9 cellular contexts compared by ENCODE assay signal in the genomic region with DNA sequence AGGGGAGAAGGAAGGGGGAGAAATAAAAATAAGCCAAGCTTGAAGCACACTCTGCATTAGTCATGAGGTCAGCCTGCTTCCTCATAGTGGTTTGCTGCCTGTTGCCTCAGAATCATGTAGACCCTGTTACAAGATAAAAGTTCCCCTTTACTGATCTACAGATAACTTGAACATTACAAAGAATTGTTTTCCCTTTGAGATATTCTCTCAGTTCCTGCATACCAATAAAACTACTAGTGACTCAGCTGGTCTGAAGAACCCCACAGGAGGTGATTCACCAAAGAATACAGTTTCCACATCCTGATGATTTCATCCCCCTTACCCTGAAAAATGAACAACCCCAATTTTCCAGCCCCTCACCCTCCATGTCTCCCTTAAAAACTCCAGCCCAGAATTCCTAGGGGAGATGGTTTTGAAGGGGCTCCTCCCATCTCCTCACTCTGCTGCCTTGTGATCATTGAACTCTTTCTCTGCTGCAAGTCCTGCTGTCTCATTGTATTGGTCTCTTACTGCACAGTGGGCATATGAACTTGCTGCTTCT. TPM values are rescaled to one million over a fixed set of nuclear protein-coding genes. Genes with fewer than 3 reads are reported as not detected.
DNase-seq lines count a peak whose midpoint lies in the region; ATAC-seq, FAIRE-seq and TF ChIP-seq lines count a peak whose summit lies in the region.
"Had no signal": no experiment of that assay in that cellular context is flagged by ENCODE, and none has a peak within 500 bp of the region (broad histone marks: within the 10 kb centered on the region; RNA-seq: fewer than 3 reads in every experiment).

No MANE protein-coding gene starts in this region.

- TF ChIP-seq RAD21 in HepG2 (CRISPR knock-in tag; IDR thresholded peaks at IDR 0.05): no peak

- no peaks in the 10 kb centered on the region for H3K36me3 Mint-ChIP-seq in stimulated activated memory B cell treated with anti-CD40 and anti-IgM and Interleukin-4, amounts not matched to agents 10 μg/mL and 1 μg/mL and 100 μg/mL, for 72 hours

- DNase-seq in right lobe of liver (no peak), HepG2 (ENCODE audit: low spot score) (no peak), RWPE2 (ENCODE audit: low spot score) (peak; percentile 67), epithelial cell of proximal tubule (ENCODE audit: low read depth) (peak; percentile 93), COLO668 (lab: John Stamatoyannopoulos, UW; ENCODE audit: unreplicated experiment) (no peak), NCI-H526 treated with DMSO at 0.1 percent for 48 hours (lab: John Stamatoyannopoulos, UW) (no peak)
- DNase-seq in stimulated activated naive CD8-positive, alpha-beta T cell treated with anti-CD3 and anti-CD28 coated beads, Interleukin-15, amount 100 ng/mL, for 72 hours: peak; percentile 17 to 50

- POLR2A ChIA-PET in HepG2 (lab: Yijun Ruan, JAX): no interaction called here

- H3K36me3 ChIP-seq in right lobe of liver (no peaks in the 10 kb centered on the region), HepG2 (replicated peaks in 1 of 2; ENCODE audit: control insufficient read depth in 1 of 2, insufficient read depth in 2 of 2, low read length in 2 of 2) (no peaks in the 10 kb centered on the region), RWPE2 (ENCODE audit: low read depth) (no peaks in the 10 kb centered on the region)

- TF ChIP-seq CTCF in right lobe of liver (IDR thresholded peaks at IDR 0.05): no peak
- no peak for TF ChIP-seq CTCF in HepG2 (CRISPR knock-in tag; IDR thresholded peaks at IDR 0.05)
- TF ChIP-seq CTCF in RWPE2 (IDR thresholded peaks at IDR 0.05; ENCODE audit: poor library complexity, severe bottlenecking): no peak
- TF ChIP-seq CTCF in epithelial cell of proximal tubule (conservative IDR thresholded peaks at IDR 0.05; ENCODE audit: low read depth, low read length): no peak

- no peak for TF ChIP-seq EP300 in HepG2 (IDR thresholded peaks at IDR 0.05; ENCODE audit: low read depth in 2 of 2, low read length in 2 of 2)
- no peak for TF ChIP-seq EP300 in HepG2 (CRISPR knock-in tag; IDR thresholded peaks at IDR 0.05; ENCODE audit: borderline replicate concordance)

- H3K4me3 ChIP-seq in right lobe of liver: no peak overlapping the region
- H3K4me3 ChIP-seq in HepG2 (replicated peaks in 1 of 3; ENCODE audit: insufficient read depth in 1 of 3, low read depth in 2 of 3, low read length in 3 of 3): no peak overlapping the region
- no peak overlapping the region for H3K4me3 ChIP-seq in RWPE2 (ENCODE audit: severe bottlenecking)
- H3K4me3 ChIP-seq in epithelial cell of proximal tubule (ENCODE audit: low read depth, low read length): no peak overlapping the region

- no TSS peak for BruUV-seq in HepG2 (replicated peaks; lab: Mats Ljungman, UMichigan)

- in situ Hi-C loops in HepG2 (cut with HindIII; ENCODE audit: extremely low pct_ligation_motif_present, low pct_unique_long_range_greater_than_20kb): no loop called here

- H3K27ac ChIP-seq in right lobe of liver (no peak overlapping the region), HepG2 (ENCODE audit: extremely low read length, insufficient read depth, low read length) (no peak overlapping the region), RWPE2 (ENCODE audit: poor library complexity, severe bottlenecking) (peak overlapping the region; percentile 99)
- H3K27ac ChIP-seq: parathyroid adenoma had no signal

- peaks cover 16% of the 10 kb centered on the region for H3K27me3 Mint-ChIP-seq in stimulated activated naive CD8-positive, alpha-beta T cell treated with anti-CD3 and anti-CD28 coated beads, Interleukin-15, amount 100 ng/mL, for 72 hours
- H3K27me3 Mint-ChIP-seq in stimulated activated memory B cell treated with anti-CD40 and anti-IgM and Interleukin-4, amounts not matched to agents 10 μg/mL and 1 μg/mL and 100 μg/mL, for 72 hours: no peaks in the 10 kb centered on the region

- H3K9ac ChIP-seq in HepG2 (ENCODE audit: insufficient read depth, low read depth, low read length): no peak overlapping the region
- H3K9ac ChIP-seq: parathyroid adenoma had no signal

- intact Hi-C loops in right lobe of liver (cut with DNase I) (no loop called here), HepG2 (cut with micrococcal nuclease; ENCODE audit: unreplicated experiment) (no loop called here)

- no peak for FAIRE-seq in HepG2 (lab: Jason Lieb, UNC)

- ATAC-seq in right lobe of liver (peak in 3 of 4 donors; percentile 30 to 56 (median 35)), HepG2 (no peak), RWPE2 (ENCODE audit: low read depth) (peak; percentile 94)
- ATAC-seq in stimulated activated naive CD8-positive, alpha-beta T cell treated with anti-CD3 and anti-CD28 coated beads, Interleukin-15, amount 100 ng/mL, for 72 hours: peak; percentile 99
- ATAC-seq in stimulated activated memory B cell treated with anti-CD40 and anti-IgM and Interleukin-4, amounts not matched to agents 10 μg/mL and 1 μg/mL and 100 μg/mL, for 72 hours: no peak

- H3K79me2 ChIP-seq in HepG2 (ENCODE audit: insufficient read depth, low read length): no peaks in the 10 kb centered on the region
- H3K79me2 ChIP-seq: parathyroid adenoma had no signal

- CTCF ChIA-PET in HepG2 (lab: Yijun Ruan, JAX; ENCODE audit: low intra/inter-chr PET ratio, low total read pairs): no interaction called here

- H3K4me1 ChIP-seq in right lobe of liver (no peaks in the 10 kb centered on the region), HepG2 (ENCODE audit: insufficient read depth, low read length) (no peaks in the 10 kb centered on the region), RWPE2 (ENCODE audit: insufficient read depth, poor library complexity, severe bottlenecking) (peaks cover 40% of the 10 kb centered on the region)
- H3K4me1 ChIP-seq: parathyroid adenoma had no signal

- H3K27me3 ChIP-seq in right lobe of liver (no peaks in the 10 kb centered on the region), HepG2 (ENCODE audit: control insufficient read depth in 1 of 2, insufficient read depth in 2 of 2, low read length in 2 of 2) (no peaks in the 10 kb centered on the region; a peak in 1 of 5 replicates), RWPE2 (ENCODE audit: insufficient read depth, poor library complexity, severe bottlenecking) (no peaks in the 10 kb centered on the region)

- peaks cover 17% of the 10 kb centered on the region for H3K4me1 Mint-ChIP-seq in stimulated activated naive CD8-positive, alpha-beta T cell treated with anti-CD3 and anti-CD28 coated beads, Interleukin-15, amount 100 ng/mL, for 72 hours
- no peaks in the 10 kb centered on the region for H3K4me1 Mint-ChIP-seq in stimulated activated memory B cell treated with anti-CD40 and anti-IgM and Interleukin-4, amounts not matched to agents 10 μg/mL and 1 μg/mL and 100 μg/mL, for 72 hours

- no peaks in the 10 kb centered on the region for H4K20me1 ChIP-seq in HepG2 (ENCODE audit: insufficient read depth, low read length)

- no peak overlapping the region for H3K4me2 ChIP-seq in HepG2 (ENCODE audit: low read depth, low read length)

- TF ChIP-seq POLR2A in right lobe of liver (IDR thresholded peaks at IDR 0.05) (no peak), HepG2 (IDR thresholded peaks at IDR 0.05; ENCODE audit: insufficient read depth in 1 of 2, low read depth in 2 of 2, low read length in 2 of 2) (no peak)

- H3K9me3 ChIP-seq in right lobe of liver (no peaks in the 10 kb centered on the region), HepG2 (ENCODE audit: low read length) (peaks cover 20% of the 10 kb centered on the region), RWPE2 (ENCODE audit: severe bottlenecking) (no peaks in the 10 kb centered on the region)

- H3K9me3 Mint-ChIP-seq in stimulated activated naive CD8-positive, alpha-beta T cell treated with anti-CD3 and anti-CD28 coated beads, Interleukin-15, amount 100 ng/mL, for 72 hours: peaks cover 10 to 17% of the 10 kb centered on the region in 2 donors
- H3K9me3 Mint-ChIP-seq in stimulated activated memory B cell treated with anti-CD40 and anti-IgM and Interleukin-4, amounts not matched to agents 10 μg/mL and 1 μg/mL and 100 μg/mL, for 72 hours: peaks cover 17% of the 10 kb centered on the region

- no peak overlapping the region for H3K4me3 Mint-ChIP-seq in stimulated activated naive CD8-positive, alpha-beta T cell treated with anti-CD3 and anti-CD28 coated beads, Interleukin-15, amount 100 ng/mL, for 72 hours
- no peak overlapping the region for H3K4me3 Mint-ChIP-seq in stimulated activated memory B cell treated with anti-CD40 and anti-IgM and Interleukin-4, amounts not matched to agents 10 μg/mL and 1 μg/mL and 100 μg/mL, for 72 hours

- no peak overlapping the region for H2AFZ ChIP-seq in HepG2 (ENCODE audit: low read length)
- H2AFZ ChIP-seq: parathyroid adenoma had no signal

- H3K27ac Mint-ChIP-seq in stimulated activated naive CD8-positive, alpha-beta T cell treated with anti-CD3 and anti-CD28 coated beads, Interleukin-15, amount 100 ng/mL, for 72 hours: peak overlapping the region in 1 of 2 donors; percentile 95
- no peak overlapping the region for H3K27ac Mint-ChIP-seq in stimulated activated memory B cell treated with anti-CD40 and anti-IgM and Interleukin-4, amounts not matched to agents 10 μg/mL and 1 μg/mL and 100 μg/mL, for 72 hours

TF ChIP-seq in HepG2, 621 proteins besides CTCF, POLR2A, EP300 and RAD21 (continues in another document):
- TF ChIP-seq RARA (CRISPR knock-in tag; IDR thresholded peaks at IDR 0.05): no peak

RNA-seq across cellular contexts. Expression of gene NRP1, which starts 31.5 kb away (rescaled TPM):
- total RNA-seq in right lobe of liver (10 to 100 TPM; 14.7 to 61.7 (median 29.5) TPM), HepG2 (2016; rRNA removed; fragmentation: Illumina TruSeq; extraction: Trizol) (3.7 and 5.8 TPM in 2 replicates), epithelial cell of proximal tubule (62.7 and 89.4 TPM in 2 replicates)
- total RNA-seq in HepG2 (2016; cell fraction: cytosol; rRNA removed; fragmentation: Illumina TruSeq; extraction: Trizol; ENCODE audit: low read depth): 0.40 and 0.62 TPM in 2 replicates
- 2.3 and 7.2 TPM in 2 replicates for total RNA-seq in HepG2 (2016; cell fraction: insoluble cytoplasmic fraction; rRNA removed; fragmentation: Illumina TruSeq; extraction: Trizol)
- total RNA-seq in HepG2 (2016; cell fraction: membrane; rRNA removed; fragmentation: Illumina TruSeq; extraction: Trizol): 1.4 and 1.5 TPM in 2 replicates
- 8.7 and 10.3 TPM in 2 replicates for total RNA-seq in HepG2 (2016; cell fraction: nucleus; rRNA removed; fragmentation: Illumina TruSeq; extraction: Trizol)
- polyA plus RNA-seq in HepG2 (2011; rRNA removed): 5.3 and 5.8 TPM in 2 replicates
- 3.6 and 4.6 TPM in 2 replicates for polyA plus RNA-seq in HepG2 (2011; cell fraction: cytosol; rRNA removed)
- polyA plus RNA-seq in HepG2 (2011; cell fraction: nucleus; rRNA removed): 7.4 and 8.5 TPM in 2 replicates
- 7.2 and 14.9 TPM in 2 replicates for polyA plus RNA-seq in HepG2 (2012)
- 0.29 and 0.38 TPM in 2 replicates for polyA plus RNA-seq in HepG2 (2016; cell fraction: cytosol; fragmentation: Illumina TruSeq; extraction: Trizol; ENCODE audit: low read depth)
- polyA plus RNA-seq in HepG2 (2016; cell fraction: insoluble cytoplasmic fraction; fragmentation: Illumina TruSeq; extraction: Trizol; ENCODE audit: low read depth): 2.2 and 2.4 TPM in 2 replicates
- polyA plus RNA-seq in HepG2 (2016; cell fraction: membrane; fragmentation: Illumina TruSeq; extraction: Trizol; ENCODE audit: low read depth): 0.31 and 0.57 TPM in 2 replicates
- 6.3 and 7.6 TPM in 2 replicates for polyA plus RNA-seq in HepG2 (2016; cell fraction: nucleus; fragmentation: Illumina TruSeq; extraction: Trizol; ENCODE audit: insufficient read depth, low read depth)
- 10.2 and 16.5 TPM in 2 replicates for polyA minus RNA-seq in HepG2 (2011; rRNA and poly(A)+ RNA removed; ENCODE audit: low replicate concordance)
- polyA minus RNA-seq in HepG2 (2011; cell fraction: cytosol; rRNA and poly(A)+ RNA removed): 12.9 and 14.9 TPM in 2 replicates
- polyA minus RNA-seq in HepG2 (2011; cell fraction: nucleus; rRNA and poly(A)+ RNA removed): 20.0 and 24.4 TPM in 2 replicates

Comparison
In these comparisons a context has a peak if more than half of its experiments do, and no peak if none do; other contexts are left out.
1. ATAC-seq: peak in right lobe of liver (3 of 4), RWPE2 (single experiment) and stimulated activated naive CD8-positive, alpha-beta T cell treated with anti-CD3 and anti-CD28 coated beads, Interleukin-15, amount 100 ng/mL, for 72 hours (single experiment); none in HepG2 (single experiment) and stimulated activated memory B cell treated with anti-CD40 and anti-IgM and Interleukin-4, amounts not matched to agents 10 μg/mL and 1 μg/mL and 100 μg/mL, for 72 hours (single experiment).
2. DNase-seq: peak in RWPE2 (single experiment), epithelial cell of proximal tubule (single experiment) and stimulated activated naive CD8-positive, alpha-beta T cell treated with anti-CD3 and anti-CD28 coated beads, Interleukin-15, amount 100 ng/mL, for 72 hours (2 of 2); none in right lobe of liver (0 of 3), HepG2 (single experiment), COLO668 (single experiment) and NCI-H526 treated with DMSO at 0.1 percent for 48 hours (single experiment).